In the genomic region with DNA sequence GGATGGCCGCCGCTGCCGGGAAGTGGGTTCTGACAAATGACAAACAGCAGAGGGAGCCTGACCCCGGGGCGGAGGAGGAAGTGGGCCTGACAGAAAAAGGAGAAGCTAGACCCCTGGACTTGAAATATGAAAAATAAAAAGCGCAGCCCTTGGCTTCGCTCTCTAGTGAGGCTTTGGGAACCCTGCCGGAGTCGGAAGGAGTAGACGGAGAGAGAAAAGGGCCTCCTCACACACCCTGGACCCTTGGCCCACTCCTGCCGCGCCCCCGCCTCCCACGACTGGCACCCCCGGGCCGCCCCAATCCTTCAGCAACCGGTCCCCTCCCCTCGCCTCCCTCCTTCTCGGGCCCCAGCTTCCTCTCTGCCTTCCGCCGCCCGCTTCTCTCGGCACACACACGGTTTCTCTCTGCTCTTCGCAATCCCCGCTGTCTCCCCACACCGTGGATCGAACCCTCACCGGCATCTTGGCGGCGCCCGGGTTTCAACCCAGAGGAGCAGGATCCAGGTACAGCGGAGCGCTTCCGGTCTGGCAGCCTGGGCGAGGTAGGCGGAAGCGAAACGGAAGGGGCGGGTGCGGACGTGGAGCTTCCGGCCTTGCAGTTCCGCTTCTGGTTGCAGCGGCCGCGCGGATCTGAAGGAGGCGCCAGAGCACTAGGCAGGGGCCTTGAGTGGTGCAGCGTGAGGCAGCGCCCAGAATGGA, we compare ENCODE assay signal across 1 cellular context.
TF ChIP-seq lines count a peak whose summit lies in the region.

TSS of gene ARPC3 (minus strand) at position 539 of the 699 bp plus-strand sequence. CDS start at position 462, 77 bp downstream.

TF ChIP-seq in HepG2, 621 proteins besides CTCF, POLR2A, EP300 and RAD21 (continued from another document and continues in another):
- TF ChIP-seq ZBTB34 (CRISPR knock-in tag; IDR thresholded peaks at IDR 0.05), result no peak
- TF ChIP-seq, protein P1, sequence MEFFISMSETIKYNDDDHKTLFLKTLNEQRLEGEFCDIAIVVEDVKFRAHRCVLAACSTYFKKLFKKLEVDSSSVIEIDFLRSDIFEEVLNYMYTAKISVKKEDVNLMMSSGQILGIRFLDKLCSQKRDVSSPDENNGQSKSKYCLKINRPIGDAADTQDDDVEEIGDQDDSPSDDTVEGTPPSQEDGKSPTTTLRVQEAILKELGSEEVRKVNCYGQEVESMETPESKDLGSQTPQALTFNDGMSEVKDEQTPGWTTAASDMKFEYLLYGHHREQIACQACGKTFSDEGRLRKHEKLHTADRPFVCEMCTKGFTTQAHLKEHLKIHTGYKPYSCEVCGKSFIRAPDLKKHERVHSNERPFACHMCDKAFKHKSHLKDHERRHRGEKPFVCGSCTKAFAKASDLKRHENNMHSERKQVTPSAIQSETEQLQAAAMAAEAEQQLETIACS (CRISPR knock-in tag; IDR thresholded peaks at IDR 0.05), result no peak
- TF ChIP-seq, protein P2, sequence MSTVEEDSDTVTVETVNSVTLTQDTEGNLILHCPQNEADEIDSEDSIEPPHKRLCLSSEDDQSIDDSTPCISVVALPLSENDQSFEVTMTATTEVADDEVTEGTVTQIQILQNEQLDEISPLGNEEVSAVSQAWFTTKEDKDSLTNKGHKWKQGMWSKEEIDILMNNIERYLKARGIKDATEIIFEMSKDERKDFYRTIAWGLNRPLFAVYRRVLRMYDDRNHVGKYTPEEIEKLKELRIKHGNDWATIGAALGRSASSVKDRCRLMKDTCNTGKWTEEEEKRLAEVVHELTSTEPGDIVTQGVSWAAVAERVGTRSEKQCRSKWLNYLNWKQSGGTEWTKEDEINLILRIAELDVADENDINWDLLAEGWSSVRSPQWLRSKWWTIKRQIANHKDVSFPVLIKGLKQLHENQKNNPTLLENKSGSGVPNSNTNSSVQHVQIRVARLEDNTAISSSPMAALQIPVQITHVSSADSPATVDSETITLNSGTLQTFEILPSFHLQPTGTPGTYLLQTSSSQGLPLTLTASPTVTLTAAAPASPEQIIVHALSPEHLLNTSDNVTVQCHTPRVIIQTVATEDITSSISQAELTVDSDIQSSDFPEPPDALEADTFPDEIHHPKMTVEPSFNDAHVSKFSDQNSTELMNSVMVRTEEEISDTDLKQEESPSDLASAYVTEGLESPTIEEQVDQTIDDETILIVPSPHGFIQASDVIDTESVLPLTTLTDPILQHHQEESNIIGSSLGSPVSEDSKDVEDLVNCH (CRISPR knock-in tag; IDR thresholded peaks at IDR 0.05), result no peak
- TF ChIP-seq ADNP (CRISPR knock-in tag; IDR thresholded peaks at IDR 0.05), result 0 out of 2 replicates have a peak, but pooled peaks have one; percentile 8
- TF ChIP-seq, protein P3, sequence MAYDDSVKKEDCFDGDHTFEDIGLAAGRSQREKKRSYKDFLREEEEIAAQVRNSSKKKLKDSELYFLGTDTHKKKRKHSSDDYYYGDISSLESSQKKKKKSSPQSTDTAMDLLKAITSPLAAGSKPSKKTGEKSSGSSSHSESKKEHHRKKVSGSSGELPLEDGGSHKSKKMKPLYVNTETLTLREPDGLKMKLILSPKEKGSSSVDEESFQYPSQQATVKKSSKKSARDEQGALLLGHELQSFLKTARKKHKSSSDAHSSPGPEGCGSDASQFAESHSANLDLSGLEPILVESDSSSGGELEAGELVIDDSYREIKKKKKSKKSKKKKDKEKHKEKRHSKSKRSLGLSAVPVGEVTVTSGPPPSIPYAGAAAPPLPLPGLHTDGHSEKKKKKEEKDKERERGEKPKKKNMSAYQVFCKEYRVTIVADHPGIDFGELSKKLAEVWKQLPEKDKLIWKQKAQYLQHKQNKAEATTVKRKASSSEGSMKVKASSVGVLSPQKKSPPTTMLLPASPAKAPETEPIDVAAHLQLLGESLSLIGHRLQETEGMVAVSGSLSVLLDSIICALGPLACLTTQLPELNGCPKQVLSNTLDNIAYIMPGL (CRISPR knock-in tag; IDR thresholded peaks at IDR 0.05; ENCODE audit: borderline replicate concordance in 1 of 2, low read depth in 1 of 2), result peak; percentile 82 to 94
- TF ChIP-seq HNF4A (CRISPR knock-in tag; IDR thresholded peaks at IDR 0.05), result peak; percentile 14; the same call in 1 of the 2 replicates
- TF ChIP-seq ZNF382 (CRISPR knock-in tag; IDR thresholded peaks at IDR 0.05; ENCODE audit: borderline replicate concordance), result no peak
- peak; percentile 69; the same call in 1 of the 2 replicates for TF ChIP-seq GMEB1 (CRISPR knock-in tag; IDR thresholded peaks at IDR 0.05; ENCODE audit: borderline replicate concordance)
- TF ChIP-seq, protein P4, sequence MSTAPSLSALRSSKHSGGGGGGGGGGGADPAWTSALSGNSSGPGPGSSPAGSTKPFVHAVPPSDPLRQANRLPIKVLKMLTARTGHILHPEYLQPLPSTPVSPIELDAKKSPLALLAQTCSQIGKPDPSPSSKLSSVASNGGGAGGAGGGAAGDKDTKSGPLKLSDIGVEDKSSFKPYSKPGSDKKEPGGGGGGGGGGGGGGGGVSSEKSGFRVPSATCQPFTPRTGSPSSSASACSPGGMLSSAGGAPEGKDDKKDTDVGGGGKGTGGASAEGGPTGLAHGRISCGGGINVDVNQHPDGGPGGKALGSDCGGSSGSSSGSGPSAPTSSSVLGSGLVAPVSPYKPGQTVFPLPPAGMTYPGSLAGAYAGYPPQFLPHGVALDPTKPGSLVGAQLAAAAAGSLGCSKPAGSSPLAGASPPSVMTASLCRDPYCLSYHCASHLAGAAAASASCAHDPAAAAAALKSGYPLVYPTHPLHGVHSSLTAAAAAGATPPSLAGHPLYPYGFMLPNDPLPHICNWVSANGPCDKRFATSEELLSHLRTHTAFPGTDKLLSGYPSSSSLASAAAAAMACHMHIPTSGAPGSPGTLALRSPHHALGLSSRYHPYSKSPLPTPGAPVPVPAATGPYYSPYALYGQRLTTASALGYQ (CRISPR knock-in tag; IDR thresholded peaks at IDR 0.05), result no peak
- no peak for TF ChIP-seq ZNF468 (CRISPR knock-in tag; IDR thresholded peaks at IDR 0.05)
- TF ChIP-seq RXRA (CRISPR knock-in tag; IDR thresholded peaks at IDR 0.05), result peak; percentile 59
- TF ChIP-seq ZNF883 (CRISPR knock-in tag; IDR thresholded peaks at IDR 0.05; ENCODE audit: not compliant biosample characterization), result peak; percentile 73
- peak; percentile 14 for TF ChIP-seq SKI (IDR thresholded peaks at IDR 0.05; ENCODE audit: partially characterized antibody)
- TF ChIP-seq, protein P5, sequence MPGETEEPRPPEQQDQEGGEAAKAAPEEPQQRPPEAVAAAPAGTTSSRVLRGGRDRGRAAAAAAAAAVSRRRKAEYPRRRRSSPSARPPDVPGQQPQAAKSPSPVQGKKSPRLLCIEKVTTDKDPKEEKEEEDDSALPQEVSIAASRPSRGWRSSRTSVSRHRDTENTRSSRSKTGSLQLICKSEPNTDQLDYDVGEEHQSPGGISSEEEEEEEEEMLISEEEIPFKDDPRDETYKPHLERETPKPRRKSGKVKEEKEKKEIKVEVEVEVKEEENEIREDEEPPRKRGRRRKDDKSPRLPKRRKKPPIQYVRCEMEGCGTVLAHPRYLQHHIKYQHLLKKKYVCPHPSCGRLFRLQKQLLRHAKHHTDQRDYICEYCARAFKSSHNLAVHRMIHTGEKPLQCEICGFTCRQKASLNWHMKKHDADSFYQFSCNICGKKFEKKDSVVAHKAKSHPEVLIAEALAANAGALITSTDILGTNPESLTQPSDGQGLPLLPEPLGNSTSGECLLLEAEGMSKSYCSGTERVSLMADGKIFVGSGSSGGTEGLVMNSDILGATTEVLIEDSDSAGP (CRISPR knock-in tag; IDR thresholded peaks at IDR 0.05; ENCODE audit: borderline replicate concordance), result peak; percentile 84
- TF ChIP-seq ZNF790 (CRISPR knock-in tag; IDR thresholded peaks at IDR 0.05; ENCODE audit: borderline replicate concordance), result 0 out of 2 replicates have a peak, but pooled peaks have one; percentile 60
- no peak for TF ChIP-seq HDAC6 (IDR thresholded peaks at IDR 0.05; ENCODE audit: low read depth, low read length)
- no peak for TF ChIP-seq ZNF280D (CRISPR knock-in tag; IDR thresholded peaks at IDR 0.05)
- TF ChIP-seq, protein P6, sequence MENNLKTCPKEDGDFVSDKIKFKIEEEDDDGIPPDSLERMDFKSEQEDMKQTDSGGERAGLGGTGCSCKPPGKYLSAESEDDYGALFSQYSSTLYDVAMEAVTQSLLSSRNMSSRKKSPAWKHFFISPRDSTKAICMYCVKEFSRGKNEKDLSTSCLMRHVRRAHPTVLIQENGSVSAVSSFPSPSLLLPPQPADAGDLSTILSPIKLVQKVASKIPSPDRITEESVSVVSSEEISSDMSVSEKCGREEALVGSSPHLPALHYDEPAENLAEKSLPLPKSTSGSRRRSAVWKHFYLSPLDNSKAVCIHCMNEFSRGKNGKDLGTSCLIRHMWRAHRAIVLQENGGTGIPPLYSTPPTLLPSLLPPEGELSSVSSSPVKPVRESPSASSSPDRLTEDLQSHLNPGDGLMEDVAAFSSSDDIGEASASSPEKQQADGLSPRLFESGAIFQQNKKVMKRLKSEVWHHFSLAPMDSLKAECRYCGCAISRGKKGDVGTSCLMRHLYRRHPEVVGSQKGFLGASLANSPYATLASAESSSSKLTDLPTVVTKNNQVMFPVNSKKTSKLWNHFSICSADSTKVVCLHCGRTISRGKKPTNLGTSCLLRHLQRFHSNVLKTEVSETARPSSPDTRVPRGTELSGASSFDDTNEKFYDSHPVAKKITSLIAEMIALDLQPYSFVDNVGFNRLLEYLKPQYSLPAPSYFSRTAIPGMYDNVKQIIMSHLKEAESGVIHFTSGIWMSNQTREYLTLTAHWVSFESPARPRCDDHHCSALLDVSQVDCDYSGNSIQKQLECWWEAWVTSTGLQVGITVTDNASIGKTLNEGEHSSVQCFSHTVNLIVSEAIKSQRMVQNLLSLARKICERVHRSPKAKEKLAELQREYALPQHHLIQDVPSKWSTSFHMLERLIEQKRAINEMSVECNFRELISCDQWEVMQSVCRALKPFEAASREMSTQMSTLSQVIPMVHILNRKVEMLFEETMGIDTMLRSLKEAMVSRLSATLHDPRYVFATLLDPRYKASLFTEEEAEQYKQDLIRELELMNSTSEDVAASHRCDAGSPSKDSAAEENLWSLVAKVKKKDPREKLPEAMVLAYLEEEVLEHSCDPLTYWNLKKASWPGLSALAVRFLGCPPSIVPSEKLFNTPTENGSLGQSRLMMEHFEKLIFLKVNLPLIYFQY (CRISPR knock-in tag; IDR thresholded peaks at IDR 0.05; ENCODE audit: borderline replicate concordance), result 0 out of 2 replicates have a peak, but pooled peaks have one; percentile 27
- no peak for TF ChIP-seq SRSF1 (optimal IDR thresholded peaks at IDR 0.05; ENCODE audit: low read depth, low read length)
- TF ChIP-seq CBX2 (IDR thresholded peaks at IDR 0.05; ENCODE audit: low read depth, low read length), result no peak
- no peak for TF ChIP-seq CBX2 (CRISPR knock-in tag; IDR thresholded peaks at IDR 0.05; ENCODE audit: low read depth)
- TF ChIP-seq CBX1 (IDR thresholded peaks at IDR 0.05; ENCODE audit: low read depth), result no peak
- TF ChIP-seq CC2D1A (CRISPR knock-in tag; IDR thresholded peaks at IDR 0.05), result no peak
- TF ChIP-seq ZNF891 (CRISPR knock-in tag; IDR thresholded peaks at IDR 0.05), result no peak
- peak; percentile 68; the same call in 1 of the 2 replicates for TF ChIP-seq DNMT3B (CRISPR knock-in tag; conservative IDR thresholded peaks at IDR 0.05)
- no peak for TF ChIP-seq ATAD3A (CRISPR knock-in tag; IDR thresholded peaks at IDR 0.05)
- TF ChIP-seq RBFOX2 (IDR thresholded peaks at IDR 0.05; ENCODE audit: low read depth, low read length), result peak; percentile 95
- peak; percentile 65; the same call in 1 of the 2 replicates for TF ChIP-seq HINFP (CRISPR knock-in tag; IDR thresholded peaks at IDR 0.05; ENCODE audit: low read depth)
- TF ChIP-seq ZSCAN21 (CRISPR knock-in tag; IDR thresholded peaks at IDR 0.05; ENCODE audit: borderline replicate concordance), result no peak
- TF ChIP-seq SNAI1 (CRISPR knock-in tag; IDR thresholded peaks at IDR 0.05; ENCODE audit: borderline replicate concordance), result 0 out of 2 replicates have a peak, but pooled peaks have one; percentile 69
